In the genomic region with DNA sequence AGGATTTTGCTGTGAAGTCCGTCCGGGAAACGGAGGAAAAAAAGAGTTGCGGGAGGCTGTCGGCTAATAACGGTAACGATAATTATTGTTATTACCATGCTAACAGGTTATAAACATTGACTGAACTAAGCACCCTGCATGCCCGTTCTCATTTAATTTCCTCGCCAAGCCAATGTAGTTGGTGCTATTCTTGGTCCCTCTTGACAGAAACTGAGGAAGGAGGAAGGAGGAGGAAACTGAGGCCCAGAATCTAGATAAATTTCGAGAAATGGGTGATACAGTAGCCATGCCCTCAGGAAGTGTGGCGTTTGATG, we compare ENCODE assay signal across 8 cellular contexts. TPM values are rescaled to one million over a fixed set of nuclear protein-coding genes. Genes with fewer than 3 reads are reported as not detected.
A peak's percentile ranks its signal among the peaks of the same experiment; 100 is the strongest.
DNase-seq lines count a peak whose midpoint lies in the region; ATAC-seq and TF ChIP-seq lines count a peak whose summit lies in the region.

No MANE protein-coding gene starts in this region.

- WGBS in heart left ventricle, 4 donors = 0 to 1% (median 1%) methylated on average over 11 of the region's 11 CpGs
- WGBS in liver = 2% methylated on average over 11 of the region's 11 CpGs

- H3K36me3 ChIP-seq in heart left ventricle (no peaks in the 10 kb centered on the region), liver (ENCODE audit: control insufficient read depth in 4 of 4, insufficient read depth in 3 of 4, low read depth in 1 of 4, low read length in 3 of 4) (peaks cover 0 to 2% (median 0%) of the 10 kb centered on the region in 4 donors), uterus (no peaks in the 10 kb centered on the region)

- H3K27ac ChIP-seq in heart left ventricle (peak overlapping the region in 6 of 12 donors; percentile 54 to 92 (median 74)), liver (ENCODE audit: low read depth in 1 of 2, low read length in 2 of 2) (no peak overlapping the region), uterus (peak overlapping the region in 1 of 2 donors; percentile 69)

- TF ChIP-seq RAD21 in liver (IDR thresholded peaks at IDR 0.05) = no peak

- no peaks in the 10 kb centered on the region for H3K9me3 ChIP-seq in heart left ventricle
- H3K9me3 ChIP-seq in liver (ENCODE audit: control insufficient read depth in 4 of 4, low read length in 3 of 4) = no peaks in the 10 kb centered on the region
- H3K9me3 ChIP-seq in uterus = no peaks in the 10 kb centered on the region

- H3K27me3 ChIP-seq in heart left ventricle (no peaks in the 10 kb centered on the region), liver (ENCODE audit: control insufficient read depth in 4 of 4, insufficient read depth in 4 of 4, low read length in 3 of 4) (no peaks in the 10 kb centered on the region), uterus (no peaks in the 10 kb centered on the region)

- no peak for TF ChIP-seq CTCF in heart left ventricle (IDR thresholded peaks at IDR 0.05)
- TF ChIP-seq CTCF in WI38 (IDR thresholded peaks at IDR 0.05; ENCODE audit: low read depth, low read length) = no peak
- TF ChIP-seq CTCF in liver (IDR thresholded peaks at IDR 0.05; ENCODE audit: low read depth, low read length, missing input control) = no peak
- TF ChIP-seq CTCF in uterus (IDR thresholded peaks at IDR 0.05) = no peak

- ATAC-seq in heart left ventricle = no peak
- ATAC-seq in Right ventricle myocardium inferior = no peak
- no peak for ATAC-seq in HG02840 (IDR thresholded peaks at IDR 0.05; ENCODE audit: low FRiP score, unreplicated experiment)

- H3K4me3 ChIP-seq in heart left ventricle (peak overlapping the region; percentile 57 to 85 (median 70)), WI38 (ENCODE audit: low read depth, low read length) (peak overlapping the region; percentile 92), liver (ENCODE audit: low read depth in 1 of 3, low read length in 3 of 3) (peak overlapping the region; percentile 60 to 98 (median 71)), uterus (peak overlapping the region; percentile 46 to 64)

- intact Hi-C loops in heart left ventricle (cut with DNase I) = loop anchor here in 1 of 10 donors (10.0 kb wide), 1 partner anchor 175 kb away; no protein-coding TSS in a partner anchor
- intact Hi-C loops in Right ventricle myocardium inferior (cut with DNase I) = loop anchor here (5.0 kb wide), 1 partner anchor 78 kb away; the partner anchor contains the start of gene MYLK2
- intact Hi-C loops in uterus (cut with DNase I; ENCODE audit: low total_unique reads) = no loop called here

- H3K4me1 ChIP-seq in heart left ventricle (peaks cover 0 to 26% (median 4%) of the 10 kb centered on the region in 12 donors), liver (ENCODE audit: control insufficient read depth in 4 of 4, insufficient read depth in 4 of 4, low read length in 3 of 4) (peaks cover 2 to 13% (median 6%) of the 10 kb centered on the region in 4 donors), uterus (no peaks in the 10 kb centered on the region)

- DNase-seq in heart left ventricle (no peak), Right ventricle myocardium inferior (ENCODE audit: missing footprints) (no peak), uterus (no peak), NCI-H1092 treated with DMSO at 0.1 percent for 48 hours (lab: John Stamatoyannopoulos, UW) (no peak), D341Med (ENCODE audit: low spot score) (no peak)

- TF ChIP-seq POLR2A in heart left ventricle (IDR thresholded peaks at IDR 0.05) = no peak
- no peak for TF ChIP-seq POLR2A in uterus (IDR thresholded peaks at IDR 0.05)

- H3K9ac ChIP-seq in liver (ENCODE audit: low read depth in 1 of 2, low read length in 2 of 2) = peak overlapping the region; percentile 11 to 32

TF ChIP-seq in liver, 16 proteins besides CTCF, POLR2A, EP300 and RAD21:
- TF ChIP-seq TAF1 (conservative IDR thresholded peaks at IDR 0.05) (no peak), HNF4A (conservative IDR thresholded peaks at IDR 0.05) (no peak), RXRA (IDR thresholded peaks at IDR 0.05) (no peak), MAX (IDR thresholded peaks at IDR 0.05) (no peak), FOXA2 (IDR thresholded peaks at IDR 0.05) (no peak), SP1 (IDR thresholded peaks at IDR 0.05) (no peak), YY1 (IDR thresholded peaks at IDR 0.05) (no peak), FOXA1 (IDR thresholded peaks at IDR 0.05) (no peak), JUND (IDR thresholded peaks at IDR 0.05) (no peak), ZBTB33 (IDR thresholded peaks at IDR 0.05) (no peak), HNF4G (IDR thresholded peaks at IDR 0.05) (no peak), NR2F2 (IDR thresholded peaks at IDR 0.05) (no peak), GABPA (IDR thresholded peaks at IDR 0.05 in 1 of 2, conservative IDR thresholded peaks at IDR 0.05 in 1 of 2) (no peak), EGR1 (IDR thresholded peaks at IDR 0.05; ENCODE audit: low read depth in 2 of 2) (no peak)
- TF ChIP-seq, protein P1, sequence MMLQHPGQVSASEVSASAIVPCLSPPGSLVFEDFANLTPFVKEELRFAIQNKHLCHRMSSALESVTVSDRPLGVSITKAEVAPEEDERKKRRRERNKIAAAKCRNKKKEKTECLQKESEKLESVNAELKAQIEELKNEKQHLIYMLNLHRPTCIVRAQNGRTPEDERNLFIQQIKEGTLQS (IDR thresholded peaks at IDR 0.05) = no peak
- TF ChIP-seq, protein P2, sequence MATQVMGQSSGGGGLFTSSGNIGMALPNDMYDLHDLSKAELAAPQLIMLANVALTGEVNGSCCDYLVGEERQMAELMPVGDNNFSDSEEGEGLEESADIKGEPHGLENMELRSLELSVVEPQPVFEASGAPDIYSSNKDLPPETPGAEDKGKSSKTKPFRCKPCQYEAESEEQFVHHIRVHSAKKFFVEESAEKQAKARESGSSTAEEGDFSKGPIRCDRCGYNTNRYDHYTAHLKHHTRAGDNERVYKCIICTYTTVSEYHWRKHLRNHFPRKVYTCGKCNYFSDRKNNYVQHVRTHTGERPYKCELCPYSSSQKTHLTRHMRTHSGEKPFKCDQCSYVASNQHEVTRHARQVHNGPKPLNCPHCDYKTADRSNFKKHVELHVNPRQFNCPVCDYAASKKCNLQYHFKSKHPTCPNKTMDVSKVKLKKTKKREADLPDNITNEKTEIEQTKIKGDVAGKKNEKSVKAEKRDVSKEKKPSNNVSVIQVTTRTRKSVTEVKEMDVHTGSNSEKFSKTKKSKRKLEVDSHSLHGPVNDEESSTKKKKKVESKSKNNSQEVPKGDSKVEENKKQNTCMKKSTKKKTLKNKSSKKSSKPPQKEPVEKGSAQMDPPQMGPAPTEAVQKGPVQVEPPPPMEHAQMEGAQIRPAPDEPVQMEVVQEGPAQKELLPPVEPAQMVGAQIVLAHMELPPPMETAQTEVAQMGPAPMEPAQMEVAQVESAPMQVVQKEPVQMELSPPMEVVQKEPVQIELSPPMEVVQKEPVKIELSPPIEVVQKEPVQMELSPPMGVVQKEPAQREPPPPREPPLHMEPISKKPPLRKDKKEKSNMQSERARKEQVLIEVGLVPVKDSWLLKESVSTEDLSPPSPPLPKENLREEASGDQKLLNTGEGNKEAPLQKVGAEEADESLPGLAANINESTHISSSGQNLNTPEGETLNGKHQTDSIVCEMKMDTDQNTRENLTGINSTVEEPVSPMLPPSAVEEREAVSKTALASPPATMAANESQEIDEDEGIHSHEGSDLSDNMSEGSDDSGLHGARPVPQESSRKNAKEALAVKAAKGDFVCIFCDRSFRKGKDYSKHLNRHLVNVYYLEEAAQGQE (IDR thresholded peaks at IDR 0.05) = no peak

RNA-seq across cellular contexts. Expression of gene TPX2, which starts 0.4 kb away (rescaled TPM):
- 10 to 100 TPM in 1 of 9 donors, 1 to 10 TPM in 3, under 1 TPM in 5; 0.38 to 15.2 (median 0.77) TPM for total RNA-seq in heart left ventricle
- under 1 TPM; 0.04 to 0.97 TPM for polyA plus RNA-seq in heart left ventricle
- 1.2 TPM for total RNA-seq in Right ventricle myocardium inferior
- total RNA-seq in liver = 10 to 100 TPM in 1 of 2 donors, 1 to 10 TPM in 1; 1.3 to 40.8 TPM
- polyA plus RNA-seq in liver = 1 to 10 TPM; 1.1 to 3.6 TPM
- 10 to 100 TPM in 1 of 4 donors, under 1 TPM in 2, not detected in 1; 0.12 to 32.4 (median 0.59) TPM for total RNA-seq in uterus

RNA-seq across cellular contexts. Expression of gene BCL2L1, which starts 16.8 kb away (rescaled TPM):
- 100 to 1,000 TPM in 1 of 9 donors, 10 to 100 TPM in 8; 32.2 to 176 (median 62.6) TPM for total RNA-seq in heart left ventricle
- polyA plus RNA-seq in heart left ventricle = 100 to 1,000 TPM in 1 of 2 donors, 10 to 100 TPM in 1; 43.1 to 217 TPM
- 55.2 TPM for total RNA-seq in Right ventricle myocardium inferior
- total RNA-seq in liver = 100 to 1,000 TPM in 1 of 2 donors, 10 to 100 TPM in 1; 48.4 to 124 TPM
- polyA plus RNA-seq in liver = 10 to 100 TPM; 29.7 to 43.7 TPM
- total RNA-seq in uterus = 100 to 1,000 TPM in 1 of 4 donors, 10 to 100 TPM in 3; 35.0 to 113 (median 57.4) TPM
